Comparison of ENCODE assay signal across 17 cellular contexts in the genomic region with DNA sequence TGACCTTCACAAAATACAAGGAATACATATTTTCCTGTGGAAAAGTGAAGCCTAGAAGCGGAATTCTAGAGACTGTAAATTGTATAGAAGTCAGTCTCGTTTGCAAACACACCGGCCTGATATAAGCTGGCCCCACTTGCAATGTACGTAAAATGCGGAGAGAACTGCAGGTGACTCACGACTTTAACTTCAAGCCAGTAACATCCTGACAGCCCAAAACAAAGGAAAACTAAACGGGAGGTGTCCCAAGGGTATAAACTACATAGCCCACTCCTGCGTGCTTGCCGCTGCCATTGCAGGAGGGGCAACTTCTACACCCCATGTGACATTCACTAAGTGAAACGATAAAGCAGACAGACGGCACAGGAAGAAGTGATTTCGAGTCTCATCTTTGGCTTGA.
A peak's percentile ranks its signal among the peaks of the same experiment; 100 is the strongest.
DNase-seq lines count a peak whose midpoint lies in the region; ATAC-seq, FAIRE-seq and TF ChIP-seq lines count a peak whose summit lies in the region.
"Had no signal": no experiment of that assay in that cellular context is flagged by ENCODE, and none has a peak within 500 bp of the region (broad histone marks: within the 10 kb centered on the region; RNA-seq: fewer than 3 reads in every experiment).

No MANE protein-coding gene starts in this region.

- no peaks in the 10 kb centered on the region for H3K27me3 ChIP-seq in ACC112 (ENCODE audit: insufficient read depth, low read length)
- H3K27me3 ChIP-seq in PC-9 (ENCODE audit: insufficient read depth, low read depth) = no peaks in the 10 kb centered on the region
- H3K27me3 ChIP-seq: body of pancreas, neutrophil, SJCRH30 had no signal

- H3K4me3 ChIP-seq in ACC112 (ENCODE audit: low read depth, low read length) = no peak overlapping the region
- H3K4me3 ChIP-seq in PC-9 = no peak overlapping the region
- H3K4me3 ChIP-seq: body of pancreas, SJCRH30 had no signal

- intact Hi-C loops in PC-9 (cut with micrococcal nuclease; ENCODE audit: unreplicated experiment) = loop anchor here (2.0 kb wide), 1 partner anchor 20 kb away; no protein-coding TSS in a partner anchor

- CTCF ChIA-PET in PC-9 (lab: Charles Lee) = interaction anchor here (0.6 to 0.7 kb wide), 2 partner anchors 55 to 184 kb away, joined by 4 read pairs; no protein-coding TSS in a partner anchor

- H3K9me3 ChIP-seq in PC-9 (ENCODE audit: insufficient read depth, low read depth) = no peaks in the 10 kb centered on the region
- H3K9me3 ChIP-seq: body of pancreas, Caco-2, neutrophil, SJCRH30 had no signal

- peak overlapping the region; percentile 60 to 79 (median 64) for H3K27ac Mint-ChIP-seq in nephron

- no peak overlapping the region for H2AFZ ChIP-seq in ACC112 (ENCODE audit: low read length, unreplicated experiment)
- H2AFZ ChIP-seq in PC-9 = no peak overlapping the region

- peaks cover 10% of the 10 kb centered on the region; the same call in 1 of the 2 replicates for H3K36me3 ChIP-seq in ACC112 (ENCODE audit: insufficient read depth, low read length)
- H3K36me3 ChIP-seq in PC-9 (ENCODE audit: low read depth) = no peaks in the 10 kb centered on the region

- DNase-seq in PC-9 (no peak), dermis blood vessel endothelial cell (peak; percentile 81), SW480 (ENCODE audit: low spot score) (no peak), D721Med (ENCODE audit: insufficient read length, low spot score) (no peak)
- DNase-seq: activated gamma-delta T cell treated with Interleukin-2 at 50 U/mL for 16 hours, body of pancreas, MM.1S, NCI-H2029, NCI-H524 treated with DMSO at 0.1 percent for 48 hours, right cardiac atrium, SJCRH30 had no signal

- H3F3A ChIP-seq in PC-9 (ENCODE audit: insufficient read depth, low read depth) = peaks cover 22% of the 10 kb centered on the region

- peak overlapping the region; percentile 67 for H3K4me2 ChIP-seq in PC-9

- peaks cover 43% of the 10 kb centered on the region for H3K4me1 Mint-ChIP-seq in nephron

- peaks cover 34% of the 10 kb centered on the region for H3K36me3 Mint-ChIP-seq in nephron (ENCODE audit: low read depth)

- H3K27ac ChIP-seq in ACC112 (ENCODE audit: low read depth, low read length) (peak overlapping the region; percentile 52), PC-9 (peak overlapping the region; percentile 84; the same call in 1 of the 2 replicates)
- H3K27ac ChIP-seq: body of pancreas, neutrophil, SJCRH30 had no signal

- H3K79me2 ChIP-seq in ACC112 (ENCODE audit: control insufficient read depth, insufficient read depth, low read length, unreplicated experiment) = no peaks in the 10 kb centered on the region
- no peaks in the 10 kb centered on the region for H3K79me2 ChIP-seq in PC-9 (ENCODE audit: low read depth)

- H3K9me2 ChIP-seq in PC-9 (ENCODE audit: insufficient read depth) = no peaks in the 10 kb centered on the region

- ATAC-seq in HG03196 (IDR thresholded peaks at IDR 0.05; ENCODE audit: unreplicated experiment) (no peak), GM21447 (IDR thresholded peaks at IDR 0.05; ENCODE audit: unreplicated experiment) (no peak)
- ATAC-seq: body of pancreas had no signal

- POLR2A ChIA-PET in PC-9 (lab: Charles Lee; ENCODE audit: unreplicated experiment) = interaction anchor here (0.6 kb wide), 1 partner anchor 1115 kb away, joined by 3 read pairs; no protein-coding TSS in a partner anchor

- H3K4me1 ChIP-seq in ACC112 (ENCODE audit: control insufficient read depth, insufficient read depth, low read length, unreplicated experiment) (peaks cover 22% of the 10 kb centered on the region), PC-9 (replicated peaks; ENCODE audit: insufficient read depth) (peaks cover 24% of the 10 kb centered on the region)
- H3K4me1 ChIP-seq: body of pancreas had no signal

- no TSS peak for BruUV-seq in PC-9 (replicated peaks; lab: Mats Ljungman, UMichigan)

- H3K27me3 Mint-ChIP-seq in nephron (ENCODE audit: low read depth) = no peaks in the 10 kb centered on the region

- H4K20me1 ChIP-seq in PC-9 (ENCODE audit: insufficient read depth) = no peaks in the 10 kb centered on the region

- FAIRE-seq in D721Med (lab: Jason Lieb, UNC) = no peak

- no peaks in the 10 kb centered on the region for H3K9me3 Mint-ChIP-seq in nephron

- no peak overlapping the region for H3K4me3 Mint-ChIP-seq in nephron

- TF ChIP-seq CTCF in PC-9 (conservative IDR thresholded peaks at IDR 0.05) = no peak
- no peak for TF ChIP-seq CTCF in nephron (IDR thresholded peaks at IDR 0.05; ENCODE audit: unreplicated experiment in 3 of 3)
- no peak for TF ChIP-seq CTCF in D721Med (IDR thresholded peaks at IDR 0.05; ENCODE audit: insufficient read depth, missing control alignments)
